ENCODE assay signal across 11 cellular contexts in the genomic region with DNA sequence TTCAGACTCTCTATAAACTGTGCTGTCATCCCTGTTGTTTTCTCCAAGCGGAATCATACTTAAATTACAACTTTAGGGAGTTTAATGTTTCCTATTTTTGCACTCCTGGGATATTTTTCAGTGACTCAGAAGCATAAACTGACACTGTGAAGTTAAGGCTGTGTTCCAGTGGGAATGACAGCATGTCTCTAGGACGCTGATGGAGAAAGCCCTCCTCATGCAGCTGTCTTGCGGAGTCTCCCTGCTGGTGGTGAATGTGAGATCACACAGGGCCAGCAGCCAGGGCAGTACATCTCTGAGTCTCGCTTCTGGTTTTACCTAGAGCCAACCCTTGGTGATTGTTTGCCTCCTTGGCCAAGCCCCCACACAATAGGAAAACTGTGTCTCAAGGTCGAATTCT. TPM values are rescaled to one million over a fixed set of nuclear protein-coding genes. Genes with fewer than 3 reads are reported as not detected.
DNase-seq lines count a peak whose midpoint lies in the region; ATAC-seq, FAIRE-seq and TF ChIP-seq lines count a peak whose summit lies in the region.
"Had no signal": no experiment of that assay in that cellular context is flagged by ENCODE, and none has a peak within 500 bp of the region (broad histone marks: within the 10 kb centered on the region; RNA-seq: fewer than 3 reads in every experiment).

No MANE protein-coding gene starts in this region.

- ATAC-seq in HG03196 (IDR thresholded peaks at IDR 0.05; ENCODE audit: unreplicated experiment) = no peak

- DNase-seq in NCI-H748 (lab: John Stamatoyannopoulos, UW; ENCODE audit: unreplicated experiment) (peak; percentile 6), NCI-H748 treated with DMSO at 0.1 percent for 48 hours (lab: John Stamatoyannopoulos, UW) (no peak), kidney tubule cell (ENCODE audit: low spot score) (peak; percentile 77), stromal cell of bone marrow (ENCODE audit: low read depth) (peak; percentile 41), GM12891 (ENCODE audit: insufficient read length, low spot score) (no peak), NCI-H526 treated with DMSO at 0.1 percent for 48 hours (lab: John Stamatoyannopoulos, UW) (no peak)
- DNase-seq: activated CD4-positive, alpha-beta T cell treated with anti-CD3 and anti-CD28 coated beads for 1 hour; activated gamma-delta T cell; dermis blood vessel endothelial cell had no signal

- no peak for TF ChIP-seq POLR2A in GM12891 (IDR thresholded peaks at IDR 0.05; ENCODE audit: low read depth, low read length)

- FAIRE-seq in endometrium (lab: Jason Lieb, UNC) (peak; percentile 58), GM12891 (lab: Jason Lieb, UNC) (no peak)

TF ChIP-seq in GM12891, 5 proteins besides CTCF, POLR2A, EP300 and RAD21:
- no peak for TF ChIP-seq POLR2AphosphoS5 (IDR thresholded peaks at IDR 0.05; ENCODE audit: low read depth, low read length)
- no peak for TF ChIP-seq POU2F2 (IDR thresholded peaks at IDR 0.05; ENCODE audit: low read depth, low read length)
- TF ChIP-seq SPI1 (IDR thresholded peaks at IDR 0.05; ENCODE audit: low read depth, low read length) = no peak
- TF ChIP-seq TAF1 (IDR thresholded peaks at IDR 0.05; ENCODE audit: low read depth, low read length) = no peak
- TF ChIP-seq PAX5 (IDR thresholded peaks at IDR 0.05; ENCODE audit: insufficient read depth, low read length, severe bottlenecking) = no peak

RNA-seq across cellular contexts. Expression of gene NFKB1, which starts 53.3 kb away (rescaled TPM):
- 47.8 TPM for polyA plus RNA-seq in GM12891 (2012; ENCODE audit: low read depth, missing spikeins)

Comparison
In these comparisons a context has a peak if more than half of its experiments do, and no peak if none do; other contexts are left out.
1. DNase-seq: peak in NCI-H748 (single experiment), kidney tubule cell (single experiment) and stromal cell of bone marrow (single experiment); none in NCI-H748 treated with DMSO at 0.1 percent for 48 hours (single experiment), GM12891 (single experiment) and NCI-H526 treated with DMSO at 0.1 percent for 48 hours (single experiment).